ENCODE assay signal across 1 cellular context in the genomic region with DNA sequence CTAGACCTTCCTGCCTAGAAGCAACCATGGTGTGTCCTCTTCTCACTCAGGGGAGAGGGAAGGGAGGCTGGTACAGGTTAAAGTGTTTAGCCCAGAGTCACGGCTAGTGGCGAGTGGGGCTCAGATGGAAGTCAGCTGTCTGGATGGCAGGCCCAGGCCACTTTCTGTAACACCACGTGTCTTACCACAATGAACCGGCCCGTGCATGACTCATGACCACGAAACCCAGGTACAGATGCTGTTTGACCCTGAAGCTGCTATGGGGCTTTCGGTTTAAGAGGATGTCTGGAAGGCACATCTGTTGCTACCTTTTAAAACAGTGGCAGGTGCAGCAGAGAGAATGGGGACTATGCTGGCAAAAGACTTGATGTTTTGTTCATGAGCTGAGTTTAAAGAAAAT.
A peak's percentile ranks its signal among the peaks of the same experiment; 100 is the strongest.
TF ChIP-seq lines count a peak whose summit lies in the region.

No MANE protein-coding gene starts in this region.

TF ChIP-seq in GM12878, 131 proteins besides CTCF, POLR2A, EP300 and RAD21 (continues in another document):
- TF ChIP-seq TCF3 (IDR thresholded peaks at IDR 0.05; ENCODE audit: borderline replicate concordance, insufficient read depth, low read depth, low read length) (peak; percentile 92), NR2F1 (conservative IDR thresholded peaks at IDR 0.05) (peak; percentile 83), CHD4 (IDR thresholded peaks at IDR 0.05) (no peak), TAF1 (IDR thresholded peaks at IDR 0.05; ENCODE audit: borderline replicate concordance, low read depth, low read length) (no peak), IKZF2 (IDR thresholded peaks at IDR 0.05) (0 out of 4 replicates have a peak, but pooled peaks of 1 of the 2 experiments have one; percentile 12), ZNF207 (IDR thresholded peaks at IDR 0.05; ENCODE audit: borderline replicate concordance) (no peak), ZBED1 (IDR thresholded peaks at IDR 0.05; ENCODE audit: borderline replicate concordance) (no peak), YY1 (IDR thresholded peaks at IDR 0.05; ENCODE audit: low read depth, low read length) (0 out of 2 replicates have a peak, but pooled peaks have one; percentile 10), NFXL1 (IDR thresholded peaks at IDR 0.05; ENCODE audit: borderline replicate concordance) (no peak), SREBF2 (IDR thresholded peaks at IDR 0.05; ENCODE audit: low read length) (no peak), BCL11A (IDR thresholded peaks at IDR 0.05; ENCODE audit: low read depth, low read length) (peak; percentile 27; the same call in 1 of the 2 replicates), CEBPZ (IDR thresholded peaks at IDR 0.05; ENCODE audit: low read depth, low read length) (no peak), PML (IDR thresholded peaks at IDR 0.05; ENCODE audit: low read length) (no peak), FOXM1 (IDR thresholded peaks at IDR 0.05; ENCODE audit: low read depth, low read length) (no peak), PAX5 (IDR thresholded peaks at IDR 0.05; ENCODE audit: borderline replicate concordance, low read depth, low read length) (peak; percentile 88), ZNF217 (IDR thresholded peaks at IDR 0.05) (no peak), TCF12 (IDR thresholded peaks at IDR 0.05; ENCODE audit: low read depth, low read length) (peak; percentile 97), BACH1 (IDR thresholded peaks at IDR 0.05; ENCODE audit: borderline replicate concordance) (no peak), KDM1A (IDR thresholded peaks at IDR 0.05; ENCODE audit: borderline replicate concordance) (no peak), MEF2A (IDR thresholded peaks at IDR 0.05; ENCODE audit: insufficient read depth, low read depth, low read length) (no peak), WRNIP1 (IDR thresholded peaks at IDR 0.05; ENCODE audit: borderline replicate concordance, low read depth, low read length) (no peak), JUNB (IDR thresholded peaks at IDR 0.05) (peak; percentile 11; the same call in 1 of the 2 replicates), RUNX3 (IDR thresholded peaks at IDR 0.05; ENCODE audit: low read length) (peak; percentile 81), GATAD2B (conservative IDR thresholded peaks at IDR 0.05; ENCODE audit: low read depth) (no peak), MEF2B (IDR thresholded peaks at IDR 0.05; ENCODE audit: partially characterized antibody, poor library complexity, severe bottlenecking) (no peak), RCOR1 (conservative IDR thresholded peaks at IDR 0.05; ENCODE audit: low read depth, low read length) (no peak), ZNF24 (IDR thresholded peaks at IDR 0.05) (no peak), FOS (IDR thresholded peaks at IDR 0.05; ENCODE audit: borderline replicate concordance, extremely low read depth, insufficient read length) (no peak), ZNF622 (IDR thresholded peaks at IDR 0.05) (no peak), RBBP5 (conservative IDR thresholded peaks at IDR 0.05) (no peak), ZNF274 (IDR thresholded peaks at IDR 0.05; ENCODE audit: insufficient read depth, insufficient read length) (no peak), ESRRA (IDR thresholded peaks at IDR 0.05; ENCODE audit: low read length) (no peak), CHD2 (IDR thresholded peaks at IDR 0.05; ENCODE audit: borderline replicate concordance, low read depth, low read length) (no peak), MTA2 (IDR thresholded peaks at IDR 0.05; ENCODE audit: low read depth) (peak; percentile 22; the same call in 1 of the 2 replicates), PAX8 (IDR thresholded peaks at IDR 0.05) (no peak), IKZF1 (conservative IDR thresholded peaks at IDR 0.05) (0 out of 2 replicates have a peak, but pooled peaks have one; percentile 29), USF1 (IDR thresholded peaks at IDR 0.05; ENCODE audit: borderline replicate concordance, extremely low read length, insufficient read depth, low read depth, low read length) (peak; percentile 64), POU2F2 (IDR thresholded peaks at IDR 0.05; ENCODE audit: borderline replicate concordance, low read depth, low read length) (no peak), MYB (IDR thresholded peaks at IDR 0.05; ENCODE audit: borderline replicate concordance, low read depth, low read length) (no peak), MXI1 (IDR thresholded peaks at IDR 0.05; ENCODE audit: low read depth, low read length) (no peak), SPI1 (IDR thresholded peaks at IDR 0.05; ENCODE audit: borderline replicate concordance, insufficient read depth, low read depth, low read length) (no peak), CREM (IDR thresholded peaks at IDR 0.05; ENCODE audit: low read depth) (no peak)
- TF ChIP-seq, protein P1, sequence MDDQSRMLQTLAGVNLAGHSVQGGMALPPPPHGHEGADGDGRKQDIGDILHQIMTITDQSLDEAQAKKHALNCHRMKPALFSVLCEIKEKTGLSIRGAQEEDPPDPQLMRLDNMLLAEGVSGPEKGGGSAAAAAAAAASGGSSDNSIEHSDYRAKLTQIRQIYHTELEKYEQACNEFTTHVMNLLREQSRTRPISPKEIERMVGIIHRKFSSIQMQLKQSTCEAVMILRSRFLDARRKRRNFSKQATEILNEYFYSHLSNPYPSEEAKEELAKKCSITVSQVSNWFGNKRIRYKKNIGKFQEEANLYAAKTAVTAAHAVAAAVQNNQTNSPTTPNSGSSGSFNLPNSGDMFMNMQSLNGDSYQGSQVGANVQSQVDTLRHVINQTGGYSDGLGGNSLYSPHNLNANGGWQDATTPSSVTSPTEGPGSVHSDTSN (IDR thresholded peaks at IDR 0.05; ENCODE audit: insufficient replicate concordance, low read depth, low read length), result peak; percentile 50
- TF ChIP-seq, protein P2, sequence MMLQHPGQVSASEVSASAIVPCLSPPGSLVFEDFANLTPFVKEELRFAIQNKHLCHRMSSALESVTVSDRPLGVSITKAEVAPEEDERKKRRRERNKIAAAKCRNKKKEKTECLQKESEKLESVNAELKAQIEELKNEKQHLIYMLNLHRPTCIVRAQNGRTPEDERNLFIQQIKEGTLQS (IDR thresholded peaks at IDR 0.05; ENCODE audit: borderline replicate concordance, extremely low read depth, low read depth, low read length), result no peak
- TF ChIP-seq, protein P3, sequence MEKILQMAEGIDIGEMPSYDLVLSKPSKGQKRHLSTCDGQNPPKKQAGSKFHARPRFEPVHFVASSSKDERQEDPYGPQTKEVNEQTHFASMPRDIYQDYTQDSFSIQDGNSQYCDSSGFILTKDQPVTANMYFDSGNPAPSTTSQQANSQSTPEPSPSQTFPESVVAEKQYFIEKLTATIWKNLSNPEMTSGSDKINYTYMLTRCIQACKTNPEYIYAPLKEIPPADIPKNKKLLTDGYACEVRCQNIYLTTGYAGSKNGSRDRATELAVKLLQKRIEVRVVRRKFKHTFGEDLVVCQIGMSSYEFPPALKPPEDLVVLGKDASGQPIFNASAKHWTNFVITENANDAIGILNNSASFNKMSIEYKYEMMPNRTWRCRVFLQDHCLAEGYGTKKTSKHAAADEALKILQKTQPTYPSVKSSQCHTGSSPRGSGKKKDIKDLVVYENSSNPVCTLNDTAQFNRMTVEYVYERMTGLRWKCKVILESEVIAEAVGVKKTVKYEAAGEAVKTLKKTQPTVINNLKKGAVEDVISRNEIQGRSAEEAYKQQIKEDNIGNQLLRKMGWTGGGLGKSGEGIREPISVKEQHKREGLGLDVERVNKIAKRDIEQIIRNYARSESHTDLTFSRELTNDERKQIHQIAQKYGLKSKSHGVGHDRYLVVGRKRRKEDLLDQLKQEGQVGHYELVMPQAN (conservative IDR thresholded peaks at IDR 0.05), result no peak
- TF ChIP-seq, protein P4, sequence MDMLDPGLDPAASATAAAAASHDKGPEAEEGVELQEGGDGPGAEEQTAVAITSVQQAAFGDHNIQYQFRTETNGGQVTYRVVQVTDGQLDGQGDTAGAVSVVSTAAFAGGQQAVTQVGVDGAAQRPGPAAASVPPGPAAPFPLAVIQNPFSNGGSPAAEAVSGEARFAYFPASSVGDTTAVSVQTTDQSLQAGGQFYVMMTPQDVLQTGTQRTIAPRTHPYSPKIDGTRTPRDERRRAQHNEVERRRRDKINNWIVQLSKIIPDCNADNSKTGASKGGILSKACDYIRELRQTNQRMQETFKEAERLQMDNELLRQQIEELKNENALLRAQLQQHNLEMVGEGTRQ (IDR thresholded peaks at IDR 0.05; ENCODE audit: borderline replicate concordance, low read depth, low read length), result no peak
- TF ChIP-seq, protein P5, sequence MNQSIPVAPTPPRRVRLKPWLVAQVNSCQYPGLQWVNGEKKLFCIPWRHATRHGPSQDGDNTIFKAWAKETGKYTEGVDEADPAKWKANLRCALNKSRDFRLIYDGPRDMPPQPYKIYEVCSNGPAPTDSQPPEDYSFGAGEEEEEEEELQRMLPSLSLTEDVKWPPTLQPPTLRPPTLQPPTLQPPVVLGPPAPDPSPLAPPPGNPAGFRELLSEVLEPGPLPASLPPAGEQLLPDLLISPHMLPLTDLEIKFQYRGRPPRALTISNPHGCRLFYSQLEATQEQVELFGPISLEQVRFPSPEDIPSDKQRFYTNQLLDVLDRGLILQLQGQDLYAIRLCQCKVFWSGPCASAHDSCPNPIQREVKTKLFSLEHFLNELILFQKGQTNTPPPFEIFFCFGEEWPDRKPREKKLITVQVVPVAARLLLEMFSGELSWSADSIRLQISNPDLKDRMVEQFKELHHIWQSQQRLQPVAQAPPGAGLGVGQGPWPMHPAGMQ (IDR thresholded peaks at IDR 0.05; ENCODE audit: borderline replicate concordance), result no peak
- TF ChIP-seq, protein P6, sequence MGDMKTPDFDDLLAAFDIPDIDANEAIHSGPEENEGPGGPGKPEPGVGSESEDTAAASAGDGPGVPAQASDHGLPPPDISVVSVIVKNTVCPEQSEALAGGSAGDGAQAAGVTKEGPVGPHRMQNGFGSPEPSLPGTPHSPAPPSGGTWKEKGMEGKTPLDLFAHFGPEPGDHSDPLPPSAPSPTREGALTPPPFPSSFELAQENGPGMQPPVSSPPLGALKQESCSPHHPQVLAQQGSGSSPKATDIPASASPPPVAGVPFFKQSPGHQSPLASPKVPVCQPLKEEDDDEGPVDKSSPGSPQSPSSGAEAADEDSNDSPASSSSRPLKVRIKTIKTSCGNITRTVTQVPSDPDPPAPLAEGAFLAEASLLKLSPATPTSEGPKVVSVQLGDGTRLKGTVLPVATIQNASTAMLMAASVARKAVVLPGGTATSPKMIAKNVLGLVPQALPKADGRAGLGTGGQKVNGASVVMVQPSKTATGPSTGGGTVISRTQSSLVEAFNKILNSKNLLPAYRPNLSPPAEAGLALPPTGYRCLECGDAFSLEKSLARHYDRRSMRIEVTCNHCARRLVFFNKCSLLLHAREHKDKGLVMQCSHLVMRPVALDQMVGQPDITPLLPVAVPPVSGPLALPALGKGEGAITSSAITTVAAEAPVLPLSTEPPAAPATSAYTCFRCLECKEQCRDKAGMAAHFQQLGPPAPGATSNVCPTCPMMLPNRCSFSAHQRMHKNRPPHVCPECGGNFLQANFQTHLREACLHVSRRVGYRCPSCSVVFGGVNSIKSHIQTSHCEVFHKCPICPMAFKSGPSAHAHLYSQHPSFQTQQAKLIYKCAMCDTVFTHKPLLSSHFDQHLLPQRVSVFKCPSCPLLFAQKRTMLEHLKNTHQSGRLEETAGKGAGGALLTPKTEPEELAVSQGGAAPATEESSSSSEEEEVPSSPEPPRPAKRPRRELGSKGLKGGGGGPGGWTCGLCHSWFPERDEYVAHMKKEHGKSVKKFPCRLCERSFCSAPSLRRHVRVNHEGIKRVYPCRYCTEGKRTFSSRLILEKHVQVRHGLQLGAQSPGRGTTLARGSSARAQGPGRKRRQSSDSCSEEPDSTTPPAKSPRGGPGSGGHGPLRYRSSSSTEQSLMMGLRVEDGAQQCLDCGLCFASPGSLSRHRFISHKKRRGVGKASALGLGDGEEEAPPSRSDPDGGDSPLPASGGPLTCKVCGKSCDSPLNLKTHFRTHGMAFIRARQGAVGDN (IDR thresholded peaks at IDR 0.05), result no peak
- TF ChIP-seq, protein P7, sequence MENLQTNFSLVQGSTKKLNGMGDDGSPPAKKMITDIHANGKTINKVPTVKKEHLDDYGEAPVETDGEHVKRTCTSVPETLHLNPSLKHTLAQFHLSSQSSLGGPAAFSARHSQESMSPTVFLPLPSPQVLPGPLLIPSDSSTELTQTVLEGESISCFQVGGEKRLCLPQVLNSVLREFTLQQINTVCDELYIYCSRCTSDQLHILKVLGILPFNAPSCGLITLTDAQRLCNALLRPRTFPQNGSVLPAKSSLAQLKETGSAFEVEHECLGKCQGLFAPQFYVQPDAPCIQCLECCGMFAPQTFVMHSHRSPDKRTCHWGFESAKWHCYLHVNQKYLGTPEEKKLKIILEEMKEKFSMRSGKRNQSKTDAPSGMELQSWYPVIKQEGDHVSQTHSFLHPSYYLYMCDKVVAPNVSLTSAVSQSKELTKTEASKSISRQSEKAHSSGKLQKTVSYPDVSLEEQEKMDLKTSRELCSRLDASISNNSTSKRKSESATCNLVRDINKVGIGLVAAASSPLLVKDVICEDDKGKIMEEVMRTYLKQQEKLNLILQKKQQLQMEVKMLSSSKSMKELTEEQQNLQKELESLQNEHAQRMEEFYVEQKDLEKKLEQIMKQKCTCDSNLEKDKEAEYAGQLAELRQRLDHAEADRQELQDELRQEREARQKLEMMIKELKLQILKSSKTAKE (IDR thresholded peaks at IDR 0.05; ENCODE audit: low read depth, poor library complexity, severe bottlenecking), result peak; percentile 30
